Comparison of ENCODE assay signal across 14 cellular contexts in the genomic region with DNA sequence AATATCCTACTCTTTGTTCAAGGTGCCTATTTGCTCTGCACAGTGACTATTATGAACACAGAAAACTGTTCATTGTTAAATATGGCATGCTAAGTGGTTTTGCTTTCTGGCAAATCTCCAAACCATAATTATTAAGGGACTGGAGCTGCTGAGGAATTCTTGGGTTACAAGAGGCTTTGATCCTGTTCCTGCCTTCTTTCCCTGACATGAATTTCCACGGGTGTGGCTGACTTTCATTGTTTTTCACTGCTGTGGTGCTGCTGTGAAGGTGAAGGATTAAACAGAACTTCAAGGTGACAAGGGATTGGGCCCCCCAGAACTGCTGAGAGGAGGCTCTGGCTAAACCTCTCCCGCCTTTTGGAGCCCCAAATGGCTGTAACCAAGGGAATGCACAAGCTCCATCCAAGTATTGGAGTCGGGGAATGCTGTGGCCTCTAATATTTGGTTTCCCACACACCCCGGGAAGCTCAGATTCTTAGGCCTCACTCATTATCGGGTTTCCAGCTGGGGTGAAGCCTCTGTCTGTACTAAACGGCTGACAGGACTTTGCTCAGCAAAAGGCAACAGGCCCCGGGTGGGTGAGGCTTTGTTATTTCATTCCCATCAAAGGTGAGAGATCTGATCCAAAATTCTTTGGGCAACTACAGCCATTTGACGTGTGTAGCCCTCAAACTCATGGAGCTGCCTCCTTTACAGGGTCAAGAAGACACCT. TPM values are rescaled to one million over a fixed set of nuclear protein-coding genes. Genes with fewer than 3 reads are reported as not detected.
DNase-seq lines count a peak whose midpoint lies in the region; TF ChIP-seq lines count a peak whose summit lies in the region.
"Had no signal": no experiment of that assay in that cellular context is flagged by ENCODE, and none has a peak within 500 bp of the region (broad histone marks: within the 10 kb centered on the region; RNA-seq: fewer than 3 reads in every experiment).

No MANE protein-coding gene starts in this region.

- H3K27me3 ChIP-seq in tibial nerve = no peaks in the 10 kb centered on the region
- H3K27me3 ChIP-seq in adrenal gland = no peaks in the 10 kb centered on the region
- H3K27me3 ChIP-seq: right atrium auricular region had no signal

- H3K27ac ChIP-seq in tibial nerve (peak overlapping the region in 3 of 4 donors; percentile 30 to 65 (median 62)), adrenal gland (no peak overlapping the region)
- H3K27ac ChIP-seq: 22Rv1, right atrium auricular region had no signal

- H3K36me3 ChIP-seq in tibial nerve (peaks cover 0 to 4% (median 0%) of the 10 kb centered on the region in 3 donors), adrenal gland (replicated peaks in 1 of 2) (no peaks in the 10 kb centered on the region)
- H3K36me3 ChIP-seq: right atrium auricular region had no signal

- H3K4me1 ChIP-seq in tibial nerve (peaks cover 0 to 36% (median 9%) of the 10 kb centered on the region in 4 donors), adrenal gland (replicated peaks in 1 of 2) (peaks cover 21 to 32% of the 10 kb centered on the region in 2 donors)

- no peak for TF ChIP-seq EP300 in tibial nerve (IDR thresholded peaks at IDR 0.05)

- DNase-seq in DMS 273 (lab: John Stamatoyannopoulos, UW; ENCODE audit: unreplicated experiment) = peak; percentile 25
- DNase-seq in DMS 273 treated with DMSO at 0.1 percent for 48 hours (lab: John Stamatoyannopoulos, UW) = no peak
- peak; percentile 64 for DNase-seq in RPMI7951 (ENCODE audit: low read depth)
- DNase-seq in left kidney (ENCODE audit: low read depth, low spot score) = peak; percentile 51
- no peak for DNase-seq in tibial nerve (ENCODE audit: low spot score in 2 of 2)
- DNase-seq in RKO (ENCODE audit: low spot score) = no peak
- no peak for DNase-seq in adrenal gland
- DNase-seq in activated naive CD4-positive, alpha-beta T cell treated with anti-CD3 and anti-CD28 coated beads, Interleukin-2, amount 50 U/mL, for 16 hours = no peak
- DNase-seq: CD4-positive, alpha-beta memory T cell; HFFc6; naive B cell; NCI-H1436 had no signal

- intact Hi-C loops in adrenal gland (cut with DNase I) = no loop called here

- WGBS in tibial nerve, 2 donors = 32 to 55% methylated on average over 8 of the region's 8 CpGs
- 74 to 82% (median 81%) methylated on average over 7 to 8 of the region's 8 CpGs for WGBS in adrenal gland, 4 donors

- H3K4me3 ChIP-seq in tibial nerve = no peak overlapping the region
- H3K4me3 ChIP-seq in adrenal gland = no peak overlapping the region
- H3K4me3 ChIP-seq: right atrium auricular region had no signal

- TF ChIP-seq POLR2A in tibial nerve (IDR thresholded peaks at IDR 0.05) (no peak), adrenal gland (IDR thresholded peaks at IDR 0.05) (no peak)

- no peaks in the 10 kb centered on the region for H3K9me3 ChIP-seq in tibial nerve
- no peaks in the 10 kb centered on the region for H3K9me3 ChIP-seq in adrenal gland (replicated peaks in 1 of 3)
- H3K9me3 ChIP-seq: right atrium auricular region had no signal

- TF ChIP-seq CTCF in tibial nerve (IDR thresholded peaks at IDR 0.05) (no peak), adrenal gland (IDR thresholded peaks at IDR 0.05) (no peak)

RNA-seq across cellular contexts. Expression of a gene that starts 29.0 kb away (rescaled TPM):
- total RNA-seq in RPMI7951 (2014; rRNA removed; shearing (Covaris generic)) = 6.4 and 9.1 TPM in 2 replicates
- total RNA-seq in tibial nerve = 100 to 1,000 TPM in 3 of 4 donors, 10 to 100 TPM in 1; 90.0 to 141 (median 116) TPM
- total RNA-seq in adrenal gland = 100 to 1,000 TPM in 5 of 8 donors, 10 to 100 TPM in 3; 46.2 to 333 (median 111) TPM
- 100 to 1,000 TPM in 2 of 3 donors, 10 to 100 TPM in 1; 29.2 to 159 (median 105) TPM for polyA plus RNA-seq in adrenal gland

Comparison
In these comparisons a context has a peak if more than half of its experiments do, and no peak if none do; other contexts are left out.
1. DNase-seq: peak in DMS 273 (single experiment), RPMI7951 (single experiment) and left kidney (single experiment); none in DMS 273 treated with DMSO at 0.1 percent for 48 hours (single experiment), tibial nerve (0 of 2), RKO (single experiment), adrenal gland (0 of 7) and activated naive CD4-positive, alpha-beta T cell treated with anti-CD3 and anti-CD28 coated beads, Interleukin-2, amount 50 U/mL, for 16 hours (single experiment).
2. H3K27ac ChIP-seq: peak in tibial nerve (3 of 4); none in adrenal gland (0 of 5).